ENCODE assay signal across 12 cellular contexts in genomic region chr2:68231061-68231372, GRCh38. TPM values are rescaled to one million over a fixed set of nuclear protein-coding genes. Genes with fewer than 3 reads are reported as not detected.
A peak's percentile ranks its signal among the peaks of the same experiment; 100 is the strongest.
DNase-seq lines count a peak whose midpoint lies in the region; ATAC-seq and TF ChIP-seq lines count a peak whose summit lies in the region.
"Had no signal": no experiment of that assay in that cellular context is flagged by ENCODE, and none has a peak within 500 bp of the region (broad histone marks: within the 10 kb centered on the region; RNA-seq: fewer than 3 reads in every experiment).

No MANE protein-coding gene starts in this region.

- no peaks in the 10 kb centered on the region for H3K36me3 Mint-ChIP-seq in WTC11

- intact Hi-C loops in right cardiac atrium (cut with DNase I), result no loop called here

- CTCF ChIA-PET in SK-N-SH (lab: Yijun Ruan, JAX), result interaction anchor here (0.6 to 1.3 kb wide), 3 partner anchors 23 to 35 kb away, joined by 3 read pairs; no protein-coding TSS in a partner anchor
- CTCF ChIA-PET in WTC11 (lab: Charles Lee), result interaction anchor here (1.2 kb wide), 1 partner anchor 127 kb away, joined by 3 read pairs; no protein-coding TSS in a partner anchor

- H3K4me1 Mint-ChIP-seq in WTC11, result peaks cover 29% of the 10 kb centered on the region

- no peak overlapping the region for H3K4me3 ChIP-seq in SK-N-SH (ENCODE audit: low read depth in 2 of 2, low read length in 1 of 2)
- no peak overlapping the region for H3K4me3 ChIP-seq in right cardiac atrium (ENCODE audit: low read length)
- H3K4me3 ChIP-seq: esophagus muscularis mucosa had no signal

- H3K9me3 ChIP-seq in SK-N-SH (no peaks in the 10 kb centered on the region), right cardiac atrium (ENCODE audit: control insufficient read depth, low read length) (no peaks in the 10 kb centered on the region)
- H3K9me3 ChIP-seq: esophagus muscularis mucosa had no signal

- H3K79me2 ChIP-seq in SK-N-SH (ENCODE audit: insufficient read depth), result peaks cover 98% of the 10 kb centered on the region

- peak overlapping the region; percentile 67 for H3K27ac Mint-ChIP-seq in WTC11

- H3K9ac ChIP-seq in SK-N-SH, result no peak overlapping the region
- H3K9ac ChIP-seq: parathyroid adenoma had no signal

- 81% methylated on average over 1 of the region's 1 CpG for WGBS in SK-N-SH (ENCODE audit: low lambda C conversion rate)
- 12% methylated on average over 1 of the region's 1 CpG for WGBS in right cardiac atrium

- H3K9me3 Mint-ChIP-seq in WTC11, result no peaks in the 10 kb centered on the region

- H3K36me3 ChIP-seq in SK-N-SH (replicated peaks in 1 of 2; ENCODE audit: control insufficient read depth in 1 of 2, insufficient read depth in 2 of 2, low read length in 1 of 2), result peaks cover 0 to 4% of the 10 kb centered on the region in 2 experiments
- H3K36me3 ChIP-seq: esophagus muscularis mucosa had no signal

- no peak for TF ChIP-seq CTCF in SK-N-SH (IDR thresholded peaks at IDR 0.05)
- no peak for TF ChIP-seq CTCF in WTC11 (IDR thresholded peaks at IDR 0.05)

- H3K27me3 Mint-ChIP-seq in WTC11 (ENCODE audit: low read depth), result no peaks in the 10 kb centered on the region

- H3K4me1 ChIP-seq in SK-N-SH (ENCODE audit: control insufficient read depth in 1 of 2, insufficient read depth in 2 of 2, low read depth in 1 of 2, low read length in 1 of 2) (peaks cover 18 to 19% of the 10 kb centered on the region in 2 experiments; a peak in 3 of 4 replicates), right cardiac atrium (ENCODE audit: control insufficient read depth, insufficient read depth, low read length) (peaks cover 5% of the 10 kb centered on the region)

- no peak overlapping the region for H3K4me3 Mint-ChIP-seq in WTC11

- ATAC-seq in SK-N-SH treated with all-trans-retinoic acid at 6 μM for 48 hours (peak; percentile 24; the same call in 1 of the 3 replicates), WTC11 (no peak), right cardiac atrium (peak; percentile 45 to 57), GM21390 (IDR thresholded peaks at IDR 0.05; ENCODE audit: unreplicated experiment) (no peak), HG02623 (IDR thresholded peaks at IDR 0.05; ENCODE audit: unreplicated experiment) (no peak)

- no peak overlapping the region for H2AFZ ChIP-seq in SK-N-SH (ENCODE audit: low read depth)
- H2AFZ ChIP-seq: parathyroid adenoma had no signal

- TF ChIP-seq RAD21 in SK-N-SH (IDR thresholded peaks at IDR 0.05; ENCODE audit: low read length), result no peak

- peak overlapping the region in 1 of 2 experiments; percentile 18; a peak in 2 of 4 replicates for H3K27ac ChIP-seq in SK-N-SH (ENCODE audit: low read depth in 2 of 2, low read length in 1 of 2)
- H3K27ac ChIP-seq in right cardiac atrium (ENCODE audit: low read length), result no peak overlapping the region
- H3K27ac ChIP-seq: parathyroid adenoma had no signal

- peaks cover 94% of the 10 kb centered on the region for H4K20me1 ChIP-seq in SK-N-SH (ENCODE audit: insufficient read depth)

- TF ChIP-seq EP300 in SK-N-SH (IDR thresholded peaks at IDR 0.05; ENCODE audit: borderline replicate concordance in 1 of 2, low read depth in 1 of 2, low read length in 1 of 2), result no peak

- POLR2A ChIA-PET in SK-N-SH (lab: Yijun Ruan, JAX), result no interaction called here
- POLR2A ChIA-PET in WTC11 (lab: Charles Lee), result interaction anchor here (0.7 kb wide), 1 partner anchor 57 kb away, joined by 3 read pairs; no protein-coding TSS in a partner anchor

- DNase-seq in SK-N-SH (no peak), WTC11 (ENCODE audit: low spot score) (no peak), right cardiac atrium (no peak), renal cortical epithelial cell (ENCODE audit: low read depth) (peak; percentile 30), dedifferentiated amniotic fluid mesenchymal stem cell (ENCODE audit: extremely low spot score) (no peak)
- DNase-seq: GDM1, NCI-H510A had no signal

- no peaks in the 10 kb centered on the region for H3K27me3 ChIP-seq in SK-N-SH (ENCODE audit: insufficient read depth)
- no peaks in the 10 kb centered on the region for H3K27me3 ChIP-seq in right cardiac atrium (ENCODE audit: control insufficient read depth, insufficient read depth)
- H3K27me3 ChIP-seq: esophagus muscularis mucosa had no signal

- no peaks in the 10 kb centered on the region for H3K9me2 ChIP-seq in SK-N-SH

- H3K4me2 ChIP-seq in SK-N-SH, result no peak overlapping the region

- peaks cover 33% of the 10 kb centered on the region for H3F3A ChIP-seq in SK-N-SH (replicated peaks; ENCODE audit: insufficient read depth)

TF ChIP-seq in SK-N-SH treated with all-trans-retinoic acid at 6 μM for 48 hours, 23 proteins besides CTCF, POLR2A, EP300 and RAD21:
- no peak for TF ChIP-seq PPARA (CRISPR knock-in tag; IDR thresholded peaks at IDR 0.05; ENCODE audit: borderline replicate concordance)
- no peak for TF ChIP-seq POU6F1 (CRISPR knock-in tag; IDR thresholded peaks at IDR 0.05; ENCODE audit: borderline replicate concordance, low read depth)
- TF ChIP-seq ZFP3 (CRISPR knock-in tag; IDR thresholded peaks at IDR 0.05), result no peak
- TF ChIP-seq ZC3H10 (CRISPR knock-in tag; IDR thresholded peaks at IDR 0.05), result no peak
TF ChIP-seq in SK-N-SH treated with all-trans-retinoic acid at 6 μM for 48 hours: peak in this region for 0.

TF ChIP-seq in SK-N-SH, 30 proteins besides CTCF, POLR2A, EP300 and RAD21 (continues in another document):
- TF ChIP-seq RXRA (IDR thresholded peaks at IDR 0.05; ENCODE audit: borderline replicate concordance, low read depth) (no peak), RCOR1 (IDR thresholded peaks at IDR 0.05; ENCODE audit: low read length) (no peak), FOSL2 (IDR thresholded peaks at IDR 0.05; ENCODE audit: borderline replicate concordance, low read depth) (no peak), FOXM1 (IDR thresholded peaks at IDR 0.05; ENCODE audit: low read depth) (no peak), CHD2 (IDR thresholded peaks at IDR 0.05; ENCODE audit: low read length, partially characterized antibody) (no peak), POLR2AphosphoS5 (IDR thresholded peaks at IDR 0.05; ENCODE audit: low read depth, low read length) (no peak), SMC3 (IDR thresholded peaks at IDR 0.05; ENCODE audit: low read depth, low read length) (no peak), SIN3A (IDR thresholded peaks at IDR 0.05; ENCODE audit: borderline replicate concordance, low read depth, low read length) (no peak), YY1 (IDR thresholded peaks at IDR 0.05; ENCODE audit: low read depth) (no peak), EZH2phosphoT487 (IDR thresholded peaks at IDR 0.05; ENCODE audit: borderline replicate concordance, low read depth) (no peak), MAX (IDR thresholded peaks at IDR 0.05; ENCODE audit: low read depth) (no peak), IRF3 (IDR thresholded peaks at IDR 0.05; ENCODE audit: low read depth, low read length) (no peak), MEF2A (IDR thresholded peaks at IDR 0.05; ENCODE audit: borderline replicate concordance, low read depth) (no peak)

TF ChIP-seq in WTC11, 78 proteins besides CTCF, POLR2A, EP300 and RAD21 (continues in another document):
- TF ChIP-seq MYBL2 (CRISPR knock-in tag; IDR thresholded peaks at IDR 0.05), result no peak
- TF ChIP-seq TP53 (CRISPR knock-in tag; IDR thresholded peaks at IDR 0.05), result no peak
- TF ChIP-seq IRF2 (CRISPR knock-in tag; IDR thresholded peaks at IDR 0.05; ENCODE audit: borderline replicate concordance, low read depth), result no peak
- TF ChIP-seq ESRRA (CRISPR knock-in tag; IDR thresholded peaks at IDR 0.05; ENCODE audit: borderline replicate concordance), result no peak
- TF ChIP-seq ARID4B (CRISPR knock-in tag; IDR thresholded peaks at IDR 0.05; ENCODE audit: borderline replicate concordance), result no peak
- TF ChIP-seq ZNF396 (CRISPR knock-in tag; IDR thresholded peaks at IDR 0.05; ENCODE audit: borderline replicate concordance), result no peak
- no peak for TF ChIP-seq SOX15 (CRISPR knock-in tag; IDR thresholded peaks at IDR 0.05)
- no peak for TF ChIP-seq ZNF423 (CRISPR knock-in tag; IDR thresholded peaks at IDR 0.05)
- no peak for TF ChIP-seq GABPB1 (CRISPR knock-in tag; IDR thresholded peaks at IDR 0.05)

RNA-seq across cellular contexts. Expression of gene PPP3R1, which starts 21.3 kb away (rescaled TPM):
- polyA plus RNA-seq in SK-N-SH (2012; rRNA removed) (12.0 and 13.8 TPM in 2 replicates), right cardiac atrium (21.4 TPM)
- polyA plus RNA-seq in SK-N-SH (2012; cell fraction: cytosol; rRNA removed), result 27.6 and 31.0 TPM in 2 replicates
- 5.6 and 12.8 TPM in 2 replicates for polyA plus RNA-seq in SK-N-SH (2012; cell fraction: nucleus; rRNA removed)
- total RNA-seq in WTC11 (2021) (53.7 to 61.4 TPM (median 54.3 TPM) in 3 replicates), right cardiac atrium (10 to 100 TPM; 37.9 to 46.2 (median 42.9) TPM), renal cortical epithelial cell (27.6 and 52.9 TPM in 2 replicates)

Comparison
In these comparisons a context has a peak if more than half of its experiments do, and no peak if none do; other contexts are left out.
1. ATAC-seq: peak in SK-N-SH treated with all-trans-retinoic acid at 6 μM for 48 hours (single experiment) and right cardiac atrium (2 of 2); none in WTC11 (single experiment), GM21390 (single experiment) and HG02623 (single experiment).